In the genomic region with DNA sequence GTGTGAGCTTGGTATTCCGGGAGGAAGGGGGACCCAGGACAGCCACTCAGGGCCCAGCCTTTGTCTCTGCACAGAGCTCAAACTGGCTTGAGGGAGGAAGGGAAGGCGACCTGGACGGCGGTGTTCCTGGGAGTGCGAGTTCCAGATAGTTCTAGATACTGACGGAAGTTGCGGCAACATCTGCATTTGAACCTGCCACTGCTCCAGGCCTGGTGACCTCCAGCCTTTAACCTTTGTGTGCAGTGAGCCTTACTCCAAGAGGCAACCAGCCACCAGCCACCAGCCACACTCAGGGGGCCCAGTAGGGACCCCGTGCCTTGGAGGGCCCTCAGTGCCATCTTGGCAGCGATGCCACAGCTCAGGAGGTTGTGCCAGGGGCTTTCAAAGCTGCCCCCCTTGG, we compare ENCODE assay signal across 16 cellular contexts.
"Had no signal": no experiment of that assay in that cellular context is flagged by ENCODE, and none has a peak within 500 bp of the region (broad histone marks: within the 10 kb centered on the region; RNA-seq: fewer than 3 reads in every experiment).

No MANE protein-coding gene starts in this region.

- H3K4me1 ChIP-seq: breast epithelium, uterus had no signal

- H3K9me3 ChIP-seq: ascending aorta, breast epithelium, thyroid gland, uterus had no signal

- DNase-seq: activated CD4-positive, alpha-beta T cell treated with anti-CD3 and anti-CD28 coated beads for 48 hours; activated naive CD4-positive, alpha-beta T cell; activated T-cell treated with anti-CD3 and anti-CD28 coated beads for 4 hours; dermis blood vessel endothelial cell; effector memory CD8-positive, alpha-beta T cell; foreskin melanocyte; head of caudate nucleus; immature natural killer cell; naive B cell; retina; thyroid gland; uterus had no signal

- H3K36me3 Mint-ChIP-seq: immature natural killer cell; naive B cell; stimulated activated memory B cell treated with anti-CD40 and anti-IgM and Interleukin-4, amounts not matched to agents 10 μg/mL and 1 μg/mL and 100 μg/mL, for 72 hours had no signal

- ATAC-seq: effector memory CD8-positive, alpha-beta T cell; stimulated activated memory B cell treated with anti-CD40 and anti-IgM and Interleukin-4, amounts not matched to agents 10 μg/mL and 1 μg/mL and 100 μg/mL, for 72 hours had no signal

- H3K27ac ChIP-seq: ascending aorta, breast epithelium, thyroid gland, uterus had no signal

- H3K27me3 ChIP-seq: ascending aorta, breast epithelium, thyroid gland, uterus had no signal

- H3K36me3 ChIP-seq: ascending aorta, breast epithelium, thyroid gland, uterus had no signal

- H3K27me3 Mint-ChIP-seq: effector memory CD8-positive, alpha-beta T cell; naive B cell; stimulated activated memory B cell treated with anti-CD40 and anti-IgM and Interleukin-4, amounts not matched to agents 10 μg/mL and 1 μg/mL and 100 μg/mL, for 72 hours had no signal

- H3K4me3 ChIP-seq: ascending aorta, breast epithelium, thyroid gland, uterus had no signal

- H3K27ac Mint-ChIP-seq: immature natural killer cell had no signal

- H3K4me3 Mint-ChIP-seq: naive B cell; stimulated activated memory B cell treated with anti-CD40 and anti-IgM and Interleukin-4, amounts not matched to agents 10 μg/mL and 1 μg/mL and 100 μg/mL, for 72 hours; T-helper 1 cell treated with Interleukin-12 subunit alpha and Interleukin-12 subunit beta and Interleukin-4 antibody, amounts not matched to agents 30 μg/mL and 1 μg/mL, for 36 hours had no signal

- H3K9me3 Mint-ChIP-seq: effector memory CD8-positive, alpha-beta T cell; immature natural killer cell; naive B cell; stimulated activated memory B cell treated with anti-CD40 and anti-IgM and Interleukin-4, amounts not matched to agents 10 μg/mL and 1 μg/mL and 100 μg/mL, for 72 hours; T-helper 1 cell treated with Interleukin-12 subunit alpha and Interleukin-12 subunit beta and Interleukin-4 antibody, amounts not matched to agents 30 μg/mL and 1 μg/mL, for 36 hours had no signal
